In the genomic region with DNA sequence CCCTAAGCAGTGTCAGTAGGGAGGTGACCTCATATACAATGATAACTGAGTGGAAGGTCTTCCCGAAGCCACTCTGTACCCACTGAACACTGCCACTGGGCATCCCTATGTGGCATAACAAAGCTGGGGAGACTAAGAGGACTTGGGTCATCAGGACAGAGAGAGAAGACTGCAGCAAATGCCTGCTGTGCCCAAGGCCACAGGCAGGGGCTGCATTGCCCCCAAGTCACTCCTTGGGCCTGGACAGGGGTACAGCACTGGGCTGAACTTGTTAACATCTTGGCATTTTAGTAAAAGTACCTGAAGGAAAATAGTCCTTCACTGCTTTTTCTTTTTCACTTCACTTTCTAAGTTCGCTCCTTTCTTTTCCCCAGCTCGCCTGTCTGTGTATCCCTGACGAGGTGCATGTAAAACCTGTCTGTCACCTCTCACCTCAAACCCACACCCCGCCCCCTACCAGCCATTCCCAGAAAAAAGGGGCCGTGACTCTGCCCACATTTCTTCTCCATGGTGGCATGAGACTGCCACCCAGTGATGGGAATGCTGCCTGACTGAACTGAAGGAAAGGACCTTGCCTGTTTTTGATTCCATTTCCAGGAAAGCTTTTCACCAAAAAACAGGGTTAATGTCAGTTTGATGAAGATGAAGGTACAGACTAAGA, we compare ENCODE assay signal across 9 cellular contexts.
A peak's percentile ranks its signal among the peaks of the same experiment; 100 is the strongest.
DNase-seq lines count a peak whose midpoint lies in the region; ATAC-seq and TF ChIP-seq lines count a peak whose summit lies in the region.
"Had no signal": no experiment of that assay in that cellular context is flagged by ENCODE, and none has a peak within 500 bp of the region (broad histone marks: within the 10 kb centered on the region; RNA-seq: fewer than 3 reads in every experiment).

No MANE protein-coding gene starts in this region.

- 48% methylated on average over 6 of the region's 6 CpGs for WGBS in mammary epithelial cell (ENCODE audit: low coverage, missing lambda C conversion rate)
- 48% methylated on average over 3 of the region's 6 CpGs for WGBS in right lobe of liver (ENCODE audit: insufficient coverage, low coverage, low lambda C conversion rate, missing lambda C conversion rate)
- WGBS in ovary, 3 donors = 57 to 66% (median 62%) methylated on average over 6 of the region's 6 CpGs

- no peak overlapping the region for H2AFZ ChIP-seq in Loucy (ENCODE audit: low read length)
- no peak overlapping the region for H2AFZ ChIP-seq in mammary epithelial cell (ENCODE audit: low read depth, low read length)

- no peak for TF ChIP-seq EP300 in ovary (IDR thresholded peaks at IDR 0.05)

- H3K79me2 ChIP-seq in Loucy (ENCODE audit: insufficient read depth, low read length) (no peaks in the 10 kb centered on the region), mammary epithelial cell (ENCODE audit: insufficient read depth, low read length) (no peaks in the 10 kb centered on the region)

- H3K9me2 ChIP-seq in Loucy (replicated peaks; ENCODE audit: low read depth, low read length) = no peaks in the 10 kb centered on the region

- H3K27ac ChIP-seq in mammary epithelial cell (ENCODE audit: insufficient read depth, low read depth, low read length) = no peak overlapping the region
- H3K27ac ChIP-seq in right lobe of liver = no peak overlapping the region
- H3K27ac ChIP-seq in ovary = no peak overlapping the region
- H3K27ac ChIP-seq: dorsolateral prefrontal cortex had no signal

- DNase-seq in Caki2 (ENCODE audit: low read depth) (peak; percentile 50), mammary epithelial cell (peak; percentile 28), right lobe of liver (peak in 1 of 3 donors; percentile 31), ovary (no peak)

- H3K4me1 ChIP-seq in Loucy (ENCODE audit: insufficient read depth, low read length, poor library complexity, severe bottlenecking) (no peaks in the 10 kb centered on the region), mammary epithelial cell (ENCODE audit: insufficient read depth, low read length) (no peaks in the 10 kb centered on the region), right lobe of liver (no peaks in the 10 kb centered on the region), ovary (ENCODE audit: insufficient read depth) (no peaks in the 10 kb centered on the region)

- H3K4me3 ChIP-seq in Loucy (ENCODE audit: low read length, poor library complexity, severe bottlenecking) (no peak overlapping the region), mammary epithelial cell (replicated peaks in 1 of 3; ENCODE audit: insufficient read depth in 1 of 3, low read depth in 2 of 3, low read length in 3 of 3) (no peak overlapping the region), right lobe of liver (no peak overlapping the region), ovary (no peak overlapping the region)
- H3K4me3 ChIP-seq: dorsolateral prefrontal cortex had no signal

- no peaks in the 10 kb centered on the region for H3K36me3 ChIP-seq in Loucy (ENCODE audit: insufficient read depth, low read length)
- H3K36me3 ChIP-seq in mammary epithelial cell (ENCODE audit: insufficient read depth, low read length) = no peaks in the 10 kb centered on the region
- no peaks in the 10 kb centered on the region for H3K36me3 ChIP-seq in right lobe of liver
- no peaks in the 10 kb centered on the region for H3K36me3 ChIP-seq in ovary

- no peak overlapping the region for H3K4me2 ChIP-seq in Loucy (ENCODE audit: low read depth, low read length, poor library complexity, severe bottlenecking)
- no peak overlapping the region for H3K4me2 ChIP-seq in mammary epithelial cell (ENCODE audit: insufficient read depth, low read depth, low read length)

- dilution Hi-C loops in mammary epithelial cell (cut with HindIII; ENCODE audit: low sequenced_read_pairs) = no loop called here

- no peaks in the 10 kb centered on the region for H3K9me3 ChIP-seq in Loucy (ENCODE audit: insufficient read depth, low read depth, low read length)
- H3K9me3 ChIP-seq in mammary epithelial cell (replicated peaks; ENCODE audit: insufficient read depth, low read length) = no peaks in the 10 kb centered on the region
- H3K9me3 ChIP-seq in right lobe of liver = no peaks in the 10 kb centered on the region
- H3K9me3 ChIP-seq in ovary = no peaks in the 10 kb centered on the region

- TF ChIP-seq POLR2A in right lobe of liver (IDR thresholded peaks at IDR 0.05) (no peak), ovary (IDR thresholded peaks at IDR 0.05) (no peak)

- 0 out of 2 replicates have a peak, but pooled peaks have one; percentile 10 for TF ChIP-seq CTCF in Loucy (conservative IDR thresholded peaks at IDR 0.05; ENCODE audit: low read length)
- TF ChIP-seq CTCF in mammary epithelial cell (conservative IDR thresholded peaks at IDR 0.05 in 1 of 2, IDR thresholded peaks at IDR 0.05 in 1 of 2; ENCODE audit: extremely low read depth in 1 of 2, insufficient read depth in 1 of 2, low read depth in 1 of 2, low read length in 2 of 2) = peak; percentile 12 to 46
- TF ChIP-seq CTCF in right lobe of liver (IDR thresholded peaks at IDR 0.05) = peak in 3 of 4 donors; percentile 16 to 29 (median 19)
- TF ChIP-seq CTCF in ovary (IDR thresholded peaks at IDR 0.05) = no peak

- H4K20me1 ChIP-seq in Loucy (ENCODE audit: insufficient read depth, low read length, poor library complexity, severe bottlenecking) = no peaks in the 10 kb centered on the region
- no peaks in the 10 kb centered on the region for H4K20me1 ChIP-seq in mammary epithelial cell (ENCODE audit: insufficient read depth, low read length)

- no peak overlapping the region for H3K9ac ChIP-seq in Loucy (ENCODE audit: low read depth, low read length, poor library complexity, severe bottlenecking)
- no peak overlapping the region for H3K9ac ChIP-seq in mammary epithelial cell (ENCODE audit: insufficient read depth, low read length)

- in situ Hi-C loops in Caki2 (cut with HindIII; ENCODE audit: low pct_unique_long_range_greater_than_20kb, low sequenced_read_pairs) = no loop called here
- in situ Hi-C loops in mammary epithelial cell (cut with MboI; ENCODE audit: low sequenced_read_pairs in 2 of 2) = no loop called here

- H3K27me3 ChIP-seq in Loucy (ENCODE audit: insufficient read depth, low read length, poor library complexity, severe bottlenecking) = no peaks in the 10 kb centered on the region
- H3K27me3 ChIP-seq in mammary epithelial cell (ENCODE audit: insufficient read depth, low read length) = no peaks in the 10 kb centered on the region
- H3K27me3 ChIP-seq in right lobe of liver = no peaks in the 10 kb centered on the region
- H3K27me3 ChIP-seq in ovary = no peaks in the 10 kb centered on the region
- H3K27me3 ChIP-seq: dorsolateral prefrontal cortex had no signal

- CTCF ChIA-PET in mammary epithelial cell (lab: Charles Lee; ENCODE audit: low non-redundant PET) = no interaction called here

- ATAC-seq in right lobe of liver (peak; percentile 25 to 85 (median 39)), GM18511 (IDR thresholded peaks at IDR 0.05; ENCODE audit: unreplicated experiment) (no peak), HG02884 (IDR thresholded peaks at IDR 0.05; ENCODE audit: unreplicated experiment) (no peak), GM21529 (IDR thresholded peaks at IDR 0.05; ENCODE audit: unreplicated experiment) (no peak)

- no TSS peak for BruUV-seq in mammary epithelial cell (replicated peaks; lab: Mats Ljungman, UMichigan)

- no peaks in the 10 kb centered on the region for H3F3A ChIP-seq in Loucy (ENCODE audit: low read depth)

- intact Hi-C loops in mammary epithelial cell (cut with micrococcal nuclease) (loop anchor here (1.0 to 5.0 kb wide), 2 partner anchors 354 to 437 kb away; no protein-coding TSS in a partner anchor), right lobe of liver (cut with DNase I) (no loop called here), ovary (cut with DNase I) (no loop called here)

Comparison
In these comparisons a context has a peak if more than half of its experiments do, and no peak if none do; other contexts are left out.
1. DNase-seq: peak in Caki2 (single experiment) and mammary epithelial cell (single experiment); none in ovary (0 of 5).
2. CTCF ChIP-seq: peak in Loucy (single experiment), mammary epithelial cell (2 of 2) and right lobe of liver (3 of 4); none in ovary (0 of 3).
3. ATAC-seq: peak in right lobe of liver (4 of 4); none in GM18511 (single experiment), HG02884 (single experiment) and GM21529 (single experiment).